1 cellular context compared by ENCODE assay signal in genomic region chr7:26553582-26553981, GRCh38.
TF ChIP-seq lines count a peak whose summit lies in the region.

No MANE protein-coding gene starts in this region.

TF ChIP-seq in GM23338, 12 proteins besides CTCF, POLR2A, EP300 and RAD21 (continued from another document):
- TF ChIP-seq ZNF462 (CRISPR knock-in tag; IDR thresholded peaks at IDR 0.05) (no peak), EZH2phosphoT487 (IDR thresholded peaks at IDR 0.05; ENCODE audit: unreplicated experiment) (no peak), JUNB (IDR thresholded peaks at IDR 0.05; ENCODE audit: unreplicated experiment) (no peak), ZNF331 (CRISPR knock-in tag; IDR thresholded peaks at IDR 0.05; ENCODE audit: low read depth) (no peak), STAT1 (IDR thresholded peaks at IDR 0.05; ENCODE audit: unreplicated experiment) (no peak), EZH2 (IDR thresholded peaks at IDR 0.05; ENCODE audit: low read depth, unreplicated experiment) (no peak)
